15 cellular contexts compared by ENCODE assay signal in the genomic region with DNA sequence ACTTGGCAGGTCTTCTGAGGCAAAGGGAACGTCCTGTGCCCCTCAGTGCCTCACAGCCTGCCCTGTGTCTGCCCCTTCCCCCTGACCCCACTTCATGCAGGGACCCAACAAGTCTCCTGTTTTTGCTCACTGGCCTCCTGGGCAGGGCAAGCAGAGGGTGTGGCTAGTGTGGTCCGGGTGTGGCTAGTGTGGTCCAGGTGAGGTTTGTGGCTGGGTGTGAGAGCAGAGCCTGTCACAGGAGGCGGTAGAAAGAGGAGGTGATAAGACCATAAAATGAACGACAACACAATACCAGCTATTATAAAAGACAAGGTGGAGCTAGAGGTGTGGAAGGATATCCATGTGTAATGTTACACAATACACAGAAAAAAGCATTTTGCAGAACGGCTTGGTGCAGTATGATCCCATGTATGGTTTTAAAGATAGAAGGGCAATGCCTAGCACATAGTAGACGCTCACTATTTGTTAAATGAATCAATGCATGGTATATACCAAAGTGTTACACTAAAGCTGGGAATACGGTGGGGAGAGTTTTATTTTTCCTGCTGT. TPM values are rescaled to one million over a fixed set of nuclear protein-coding genes. Genes with fewer than 3 reads are reported as not detected.
"Had no signal": no experiment of that assay in that cellular context is flagged by ENCODE, and none has a peak within 500 bp of the region (broad histone marks: within the 10 kb centered on the region; RNA-seq: fewer than 3 reads in every experiment).

No MANE protein-coding gene starts in this region.

- H3K9me3 Mint-ChIP-seq: activated naive CD4-positive, alpha-beta T cell treated with anti-CD3 and anti-CD28 coated beads, Interleukin-2, amount 50 U/mL, for 24 hours; activated T-helper 2 cell treated with anti-CD3 and anti-CD28 coated beads, Interferon-gamma antibody, Interleukin-2, Interleukin-4, amounts not matched to agents 10 μg/mL and 5 μg/mL and 100 μg/mL, durations not matched to agents 14 hours and 24 hours and 36 hours; endodermal cell; naive thymus-derived CD4-positive, alpha-beta T cell; stimulated activated naive CD8-positive, alpha-beta T cell treated with anti-CD3 and anti-CD28 coated beads, Interleukin-15, Interleukin-2, amounts not matched to agents 100 ng/mL and 50 ng/mL, for 24 hours had no signal

- H2AFZ ChIP-seq: hepatocyte had no signal

- H3K4me2 ChIP-seq: hepatocyte had no signal

- H3K27me3 ChIP-seq: hepatocyte, testis had no signal

- H3K36me3 Mint-ChIP-seq: activated naive CD4-positive, alpha-beta T cell treated with anti-CD3 and anti-CD28 coated beads, Interleukin-2, amount 50 U/mL, for 24 hours; naive thymus-derived CD4-positive, alpha-beta T cell had no signal

- H3K27ac ChIP-seq: hepatocyte, SK-N-MC, testis had no signal

- H3K27ac Mint-ChIP-seq: activated naive CD4-positive, alpha-beta T cell treated with anti-CD3 and anti-CD28 coated beads, Interleukin-2, amount 50 U/mL, for 24 hours; activated T-helper 2 cell treated with anti-CD3 and anti-CD28 coated beads, Interferon-gamma antibody, Interleukin-2, Interleukin-4, amounts not matched to agents 10 μg/mL and 5 μg/mL and 100 μg/mL, durations not matched to agents 14 hours and 24 hours and 36 hours; endodermal cell; naive thymus-derived CD4-positive, alpha-beta T cell; stimulated activated naive CD8-positive, alpha-beta T cell treated with anti-CD3 and anti-CD28 coated beads, Interleukin-15, Interleukin-2, amounts not matched to agents 100 ng/mL and 50 ng/mL, for 24 hours had no signal

- H3K4me3 ChIP-seq: hepatocyte, SK-N-MC, testis had no signal

- H3K9me3 ChIP-seq: testis had no signal

- H3K4me1 Mint-ChIP-seq: activated naive CD4-positive, alpha-beta T cell treated with anti-CD3 and anti-CD28 coated beads, Interleukin-2, amount 50 U/mL, for 24 hours had no signal

- ATAC-seq: naive thymus-derived CD4-positive, alpha-beta T cell; sciatic nerve had no signal

- DNase-seq: activated T-cell treated with anti-CD3 and anti-CD28 coated beads for 4 hours; endodermal cell; erythroblast; kidney glomerular epithelial cell; midbrain; naive thymus-derived CD4-positive, alpha-beta T cell; stimulated activated CD4-positive, alpha-beta T cell treated with anti-CD3 and anti-CD28 coated beads, Interleukin-12 subunit alpha, Interleukin-12 subunit beta, amount 100 ng/mL, for 4 hours; T-helper 1 cell; testis had no signal

- H3K4me3 Mint-ChIP-seq: activated naive CD4-positive, alpha-beta T cell treated with anti-CD3 and anti-CD28 coated beads, Interleukin-2, amount 50 U/mL, for 24 hours; endodermal cell; naive thymus-derived CD4-positive, alpha-beta T cell; stimulated activated naive CD8-positive, alpha-beta T cell treated with anti-CD3 and anti-CD28 coated beads, Interleukin-15, Interleukin-2, amounts not matched to agents 100 ng/mL and 50 ng/mL, for 24 hours had no signal

- H3K27me3 Mint-ChIP-seq: activated naive CD4-positive, alpha-beta T cell treated with anti-CD3 and anti-CD28 coated beads, Interleukin-2, amount 50 U/mL, for 24 hours had no signal

RNA-seq across cellular contexts. Expression of a gene that starts 23.3 kb away (rescaled TPM):
- polyA plus RNA-seq: naive thymus-derived CD4-positive, alpha-beta T cell had no signal
